8 cellular contexts compared by ENCODE assay signal in genomic region chr6:27829453-27830211, GRCh38.
A peak's percentile ranks its signal among the peaks of the same experiment; 100 is the strongest.
DNase-seq lines count a peak whose midpoint lies in the region; ATAC-seq and TF ChIP-seq lines count a peak whose summit lies in the region.

No MANE protein-coding gene starts in this region.

- peak overlapping the region; percentile 92 for H3K27ac Mint-ChIP-seq in central memory CD8-positive, alpha-beta T cell (ENCODE audit: low read depth)
- peak overlapping the region; percentile 93 to 99 (median 98) for H3K27ac Mint-ChIP-seq in naive thymus-derived CD8-positive, alpha-beta T cell

- no peaks in the 10 kb centered on the region for H3K9me3 Mint-ChIP-seq in central memory CD8-positive, alpha-beta T cell
- no peaks in the 10 kb centered on the region for H3K9me3 Mint-ChIP-seq in naive thymus-derived CD8-positive, alpha-beta T cell

- TF ChIP-seq CTCF in DND-41 (IDR thresholded peaks at IDR 0.05; ENCODE audit: borderline replicate concordance, extremely low read depth, low read length, poor library complexity, severe bottlenecking): no peak

- no peaks in the 10 kb centered on the region for H4K20me1 ChIP-seq in DND-41 (ENCODE audit: insufficient read depth, low read length)

- no peaks in the 10 kb centered on the region; the same call in 1 of the 2 replicates for H3K36me3 ChIP-seq in DND-41 (ENCODE audit: insufficient read depth, low read length)
- H3K36me3 ChIP-seq in aorta (ENCODE audit: control insufficient read depth in 1 of 2, insufficient read depth in 2 of 2, low read length in 1 of 2): no peaks in the 10 kb centered on the region

- H3K4me3 ChIP-seq in DND-41 (ENCODE audit: low read depth in 1 of 2, low read length in 2 of 2): peak overlapping the region; percentile 19 to 59; a peak in 3 of 4 replicates
- H3K4me3 ChIP-seq in aorta (ENCODE audit: low read length in 2 of 2): no peak overlapping the region

- POLR2A ChIA-PET in naive thymus-derived CD8-positive, alpha-beta T cell (lab: Charles Lee): interaction anchor here (1.0 to 11.6 kb wide), 11 partner anchors 8 to 1809 kb away, joined by 3 to 793 read pairs (median 9); a partner anchor contains a TSS

- H3K4me2 ChIP-seq in DND-41 (ENCODE audit: insufficient read depth, low read length): peak overlapping the region; percentile 64

- peaks cover 37% of the 10 kb centered on the region for H3K79me2 ChIP-seq in DND-41 (ENCODE audit: insufficient read depth, low read length)

- no peaks in the 10 kb centered on the region for H3K27me3 ChIP-seq in DND-41 (ENCODE audit: insufficient read depth, low read length, poor library complexity)
- peaks cover 0 to 3% of the 10 kb centered on the region in 2 donors for H3K27me3 ChIP-seq in aorta (ENCODE audit: control insufficient read depth in 1 of 2, insufficient read depth in 2 of 2, low read length in 1 of 2)

- peak overlapping the region; percentile 90 for H3K9ac ChIP-seq in DND-41 (ENCODE audit: low read depth, low read length)

- ATAC-seq in DND-41 (ENCODE audit: insufficient read depth, low read depth): no peak
- no peak for ATAC-seq in central memory CD8-positive, alpha-beta T cell (replicated peaks; ENCODE audit: extremely low read depth, poor library complexity, severe bottlenecking)
- ATAC-seq in naive thymus-derived CD8-positive, alpha-beta T cell: no peak
- ATAC-seq in aorta (ENCODE audit: low FRiP score): no peak
- no peak for ATAC-seq in GM21423 (IDR thresholded peaks at IDR 0.05; ENCODE audit: unreplicated experiment)

- H2AFZ ChIP-seq in DND-41 (ENCODE audit: low read depth, low read length): no peak overlapping the region

- DNase-seq in DND-41: no peak
- DNase-seq in NCI-H82 treated with DMSO at 0.1 percent for 48 hours (lab: John Stamatoyannopoulos, UW; ENCODE audit: unreplicated experiment): peak; percentile 50
- DNase-seq in central memory CD8-positive, alpha-beta T cell (ENCODE audit: low spot score in 2 of 2): no peak
- DNase-seq in naive thymus-derived CD8-positive, alpha-beta T cell: no peak
- DNase-seq in KBM-7: no peak
- DNase-seq in kidney tubule cell (ENCODE audit: low spot score): no peak
- no peak for DNase-seq in aorta

- H3K4me3 Mint-ChIP-seq in central memory CD8-positive, alpha-beta T cell: peak overlapping the region; percentile 84
- peak overlapping the region in 9 of 10 donors; percentile 75 to 99 (median 93) for H3K4me3 Mint-ChIP-seq in naive thymus-derived CD8-positive, alpha-beta T cell

- H3K27ac ChIP-seq in DND-41 (ENCODE audit: low read length): peak overlapping the region; percentile 99
- no peak overlapping the region for H3K27ac ChIP-seq in aorta (ENCODE audit: low read depth in 1 of 2, low read length in 2 of 2)

- peaks cover 19% of the 10 kb centered on the region for H3K36me3 Mint-ChIP-seq in central memory CD8-positive, alpha-beta T cell (ENCODE audit: insufficient read depth)
- H3K36me3 Mint-ChIP-seq in naive thymus-derived CD8-positive, alpha-beta T cell: no peaks in the 10 kb centered on the region

- H3K4me1 ChIP-seq in DND-41 (ENCODE audit: insufficient read depth, low read length): peaks cover 67% of the 10 kb centered on the region
- no peaks in the 10 kb centered on the region for H3K4me1 ChIP-seq in aorta (ENCODE audit: control insufficient read depth in 1 of 2, insufficient read depth in 2 of 2, low read length in 2 of 2)

- WGBS in aorta, 2 donors: 90 to 92% methylated on average over 9 of the region's 9 CpGs

- H3K4me1 Mint-ChIP-seq in central memory CD8-positive, alpha-beta T cell: peaks cover 27% of the 10 kb centered on the region
- peaks cover 10 to 55% (median 35%) of the 10 kb centered on the region in 4 donors for H3K4me1 Mint-ChIP-seq in naive thymus-derived CD8-positive, alpha-beta T cell

- intact Hi-C loops in aorta (cut with DNase I): no loop called here

- in situ Hi-C loops in KBM-7 (cut with MboI; ENCODE audit: low pct_unique_long_range_greater_than_20kb, low sequenced_read_pairs): no loop called here

- no peaks in the 10 kb centered on the region for H3K27me3 Mint-ChIP-seq in central memory CD8-positive, alpha-beta T cell
- H3K27me3 Mint-ChIP-seq in naive thymus-derived CD8-positive, alpha-beta T cell: no peaks in the 10 kb centered on the region

- no peaks in the 10 kb centered on the region for H3K9me3 ChIP-seq in DND-41 (ENCODE audit: insufficient read depth, low read length, severe bottlenecking)
- H3K9me3 ChIP-seq in aorta (ENCODE audit: control insufficient read depth, low read length): no peaks in the 10 kb centered on the region

Comparison
In these comparisons a context has a peak if more than half of its experiments do, and no peak if none do; other contexts are left out.
1. H3K4me3 ChIP-seq: peak in DND-41 (2 of 2); none in aorta (0 of 2).